34 cellular contexts compared by ENCODE assay signal in genomic region chr3:117874904-117875874, GRCh38.
DNase-seq lines count a peak whose midpoint lies in the region; ATAC-seq and TF ChIP-seq lines count a peak whose summit lies in the region.
"Had no signal": no experiment of that assay in that cellular context is flagged by ENCODE, and none has a peak within 500 bp of the region (broad histone marks: within the 10 kb centered on the region; RNA-seq: fewer than 3 reads in every experiment).

No MANE protein-coding gene starts in this region.

- H3K4me2 ChIP-seq in neural progenitor cell, result peak overlapping the region; percentile 49

- no peak overlapping the region for H2AFZ ChIP-seq in neural progenitor cell (replicated peaks)

- ATAC-seq in activated CD4-positive, CD25-positive, alpha-beta regulatory T cell treated with anti-CD3 and anti-CD28 coated beads, Interleukin-2, amount 50 U/mL, for 24 hours, result no peak
- ATAC-seq in CD8-positive, alpha-beta T cell, result no peak
- ATAC-seq: foreskin keratinocyte, lower lobe of right lung, T-cell, WTC11 had no signal

- H3K4me1 ChIP-seq in neural progenitor cell, result peaks cover 32% of the 10 kb centered on the region
- H3K4me1 ChIP-seq in CD8-positive, alpha-beta T cell (ENCODE audit: insufficient read depth, low read length), result no peaks in the 10 kb centered on the region
- H3K4me1 ChIP-seq: colonic mucosa, foreskin keratinocyte, heart right ventricle, lower lobe of right lung, spleen had no signal

- in situ Hi-C loops in ACHN (cut with HindIII; ENCODE audit: low pct_ligation_motif_present, low pct_unique_long_range_greater_than_20kb, low sequenced_read_pairs), result no loop called here

- no peak overlapping the region for H3K27ac Mint-ChIP-seq in neural progenitor cell
- no peak overlapping the region for H3K27ac Mint-ChIP-seq in CD8-positive, alpha-beta T cell
- H3K27ac Mint-ChIP-seq: activated naive CD8-positive, alpha-beta T cell treated with anti-CD3 and anti-CD28 coated beads, Interleukin-2, amount 10 ng/mL, durations not matched to agents 7 days and 5 days; CD8-positive, alpha-beta memory T cell; nephron progenitor cell; stimulated activated naive CD8-positive, alpha-beta T cell treated with anti-CD3 and anti-CD28 coated beads, Interleukin-15, Interleukin-2, amounts not matched to agents 100 ng/mL and 50 ng/mL, for 24 hours; T-cell; WTC11 had no signal

- H3K4me3 Mint-ChIP-seq in neural progenitor cell, result no peak overlapping the region
- no peak overlapping the region for H3K4me3 Mint-ChIP-seq in CD8-positive, alpha-beta T cell
- H3K4me3 Mint-ChIP-seq: activated naive CD8-positive, alpha-beta T cell treated with anti-CD3 and anti-CD28 coated beads, Interleukin-2, amount 10 ng/mL, durations not matched to agents 7 days and 5 days; CD8-positive, alpha-beta memory T cell; nephron progenitor cell; stimulated activated naive CD8-positive, alpha-beta T cell treated with anti-CD3 and anti-CD28 coated beads, Interleukin-15, Interleukin-2, amounts not matched to agents 100 ng/mL and 50 ng/mL, for 24 hours; T-cell; WTC11 had no signal

- intact Hi-C loops in CD8-positive, alpha-beta T cell (cut with DNase I, micrococcal nuclease), result no loop called here

- no peaks in the 10 kb centered on the region for H3K27me3 Mint-ChIP-seq in neural progenitor cell (ENCODE audit: insufficient read depth, low read depth)
- H3K27me3 Mint-ChIP-seq in CD8-positive, alpha-beta T cell (ENCODE audit: low read depth), result no peaks in the 10 kb centered on the region
- H3K27me3 Mint-ChIP-seq: activated naive CD8-positive, alpha-beta T cell treated with anti-CD3 and anti-CD28 coated beads, Interleukin-2, amount 10 ng/mL, durations not matched to agents 7 days and 5 days; CD8-positive, alpha-beta memory T cell; stimulated activated naive CD8-positive, alpha-beta T cell treated with anti-CD3 and anti-CD28 coated beads, Interleukin-15, Interleukin-2, amounts not matched to agents 100 ng/mL and 50 ng/mL, for 24 hours; T-cell had no signal

- DNase-seq in ACHN, result peak; percentile 7
- DNase-seq in NCI-H82 (lab: John Stamatoyannopoulos, UW), result peak; percentile 92
- peak; percentile 58 for DNase-seq in fibroblast of peridontal ligament (ENCODE audit: extremely low read depth)
- DNase-seq in neural progenitor cell (ENCODE audit: low spot score), result peak; percentile 36
- no peak for DNase-seq in CD8-positive, alpha-beta T cell
- DNase-seq in HEK293T (ENCODE audit: extremely low spot score), result no peak
- DNase-seq in H7, result no peak
- DNase-seq: activated CD4-positive, alpha-beta T cell treated with anti-CD3 and anti-CD28 coated beads, Interleukin-2, amount 50 U/mL, for 1 hour; activated effector memory CD4-positive, alpha-beta T cell treated with Interleukin-2 at 50 U/mL for 16 hours; activated naive CD8-positive, alpha-beta T cell treated with anti-CD3 and anti-CD28 coated beads, Interleukin-2, amount 10 ng/mL, durations not matched to agents 7 days and 5 days; activated T-cell treated with anti-CD3 and anti-CD28 coated beads, Interleukin-2, amount 50 U/mL, for 1 hour; aorta; BE2C; CD8-positive, alpha-beta memory T cell; colonic mucosa; effector memory CD4-positive, alpha-beta T cell; foreskin keratinocyte; GDM1; heart right ventricle; lower lobe of right lung; NCI-H1048; NCI-H1694 treated with DMSO at 0.1 percent for 48 hours; NCI-H446 treated with DMSO at 0.1 percent for 48 hours; nephron progenitor cell; ovary; right cardiac atrium; spleen; stimulated activated CD4-positive, alpha-beta T cell treated with anti-CD3 and anti-CD28 coated beads, Interleukin-2, amount 100 ng/mL, for 24 hours; T-cell had no signal

- CTCF ChIA-PET in CD8-positive, alpha-beta T cell (lab: Charles Lee), result no interaction called here
- CTCF ChIA-PET in HEK293T (lab: Yijun Ruan, JAX), result no interaction called here

- no peak for TF ChIP-seq CTCF in neural progenitor cell (IDR thresholded peaks at IDR 0.05)
- no peak for TF ChIP-seq CTCF in CD8-positive, alpha-beta T cell (IDR thresholded peaks at IDR 0.05)

- no peaks in the 10 kb centered on the region for H3K27me3 ChIP-seq in neural progenitor cell
- H3K27me3 ChIP-seq in CD8-positive, alpha-beta T cell (ENCODE audit: insufficient read depth, low read length), result no peaks in the 10 kb centered on the region
- no peaks in the 10 kb centered on the region for H3K27me3 ChIP-seq in H7 (ENCODE audit: control insufficient read depth, insufficient read depth, low read length)
- H3K27me3 ChIP-seq: BE2C, colonic mucosa, foreskin keratinocyte, heart right ventricle, ovary, spleen had no signal

- H3K79me2 ChIP-seq in neural progenitor cell (ENCODE audit: low read depth), result no peaks in the 10 kb centered on the region

- H3K27ac ChIP-seq in neural progenitor cell, result no peak overlapping the region
- no peak overlapping the region for H3K27ac ChIP-seq in CD8-positive, alpha-beta T cell (ENCODE audit: low read depth, low read length)
- H3K27ac ChIP-seq: colonic mucosa, foreskin keratinocyte, heart right ventricle, lower lobe of right lung, ovary, spleen, thoracic aorta had no signal

- no peaks in the 10 kb centered on the region for H3K36me3 ChIP-seq in neural progenitor cell
- H3K36me3 ChIP-seq in CD8-positive, alpha-beta T cell (ENCODE audit: insufficient read depth, low read length), result no peaks in the 10 kb centered on the region
- no peaks in the 10 kb centered on the region for H3K36me3 ChIP-seq in H7 (replicated peaks; ENCODE audit: control insufficient read depth, insufficient read depth, low read length)
- H3K36me3 ChIP-seq: BE2C, colonic mucosa, HAP-1, heart right ventricle, lower lobe of right lung, ovary, spleen, thoracic aorta had no signal

- H3K9ac ChIP-seq in neural progenitor cell, result no peak overlapping the region

- POLR2A ChIA-PET in CD8-positive, alpha-beta T cell (lab: Charles Lee), result no interaction called here
- POLR2A ChIA-PET in HEK293T (lab: Yijun Ruan, JAX), result no interaction called here

- no peaks in the 10 kb centered on the region for H3K36me3 Mint-ChIP-seq in neural progenitor cell
- no peaks in the 10 kb centered on the region for H3K36me3 Mint-ChIP-seq in CD8-positive, alpha-beta T cell
- H3K36me3 Mint-ChIP-seq: activated naive CD8-positive, alpha-beta T cell treated with anti-CD3 and anti-CD28 coated beads, Interleukin-2, amount 10 ng/mL, durations not matched to agents 7 days and 5 days; CD8-positive, alpha-beta memory T cell; T-cell; WTC11 had no signal

- no peaks in the 10 kb centered on the region for H3K9me3 ChIP-seq in neural progenitor cell (ENCODE audit: low read depth)
- H3K9me3 ChIP-seq in CD8-positive, alpha-beta T cell (ENCODE audit: low read length), result no peaks in the 10 kb centered on the region
- H3K9me3 ChIP-seq: colonic mucosa, HAP-1, heart right ventricle, lower lobe of right lung, ovary, spleen, thoracic aorta had no signal

- H3K9me3 Mint-ChIP-seq in neural progenitor cell, result no peaks in the 10 kb centered on the region
- H3K9me3 Mint-ChIP-seq in CD8-positive, alpha-beta T cell, result peaks cover 7% of the 10 kb centered on the region
- H3K9me3 Mint-ChIP-seq: nephron progenitor cell; stimulated activated naive CD8-positive, alpha-beta T cell treated with anti-CD3 and anti-CD28 coated beads, Interleukin-15, Interleukin-2, amounts not matched to agents 100 ng/mL and 50 ng/mL, for 24 hours; WTC11 had no signal

- peaks cover 11% of the 10 kb centered on the region for H3K4me1 Mint-ChIP-seq in neural progenitor cell
- H3K4me1 Mint-ChIP-seq in CD8-positive, alpha-beta T cell (ENCODE audit: low read depth), result no peaks in the 10 kb centered on the region
- H3K4me1 Mint-ChIP-seq: activated naive CD8-positive, alpha-beta T cell treated with anti-CD3 and anti-CD28 coated beads, Interleukin-2, amount 10 ng/mL, durations not matched to agents 7 days and 5 days; CD8-positive, alpha-beta memory T cell; nephron progenitor cell; T-cell had no signal

- H3K4me3 ChIP-seq in neural progenitor cell (no peak overlapping the region), H7 (ENCODE audit: insufficient read depth, low read depth, low read length) (no peak overlapping the region)
- no peak overlapping the region for H3K4me3 ChIP-seq in CD8-positive, alpha-beta T cell (ENCODE audit: low read depth, low read length)
- H3K4me3 ChIP-seq: colonic mucosa, HAP-1, heart right ventricle, lower lobe of right lung, ovary, spleen, thoracic aorta had no signal

- no peaks in the 10 kb centered on the region for H4K20me1 ChIP-seq in neural progenitor cell (ENCODE audit: low read depth)

- H3F3A ChIP-seq in neural progenitor cell (ENCODE audit: low read depth), result peaks cover 16% of the 10 kb centered on the region

TF ChIP-seq in HEK293T, 16 proteins besides CTCF, POLR2A, EP300 and RAD21:
- TF ChIP-seq CTBP1 (IDR thresholded peaks at IDR 0.05; ENCODE audit: borderline replicate concordance) (no peak), FOXA1 (IDR thresholded peaks at IDR 0.05) (no peak), ELF4 (IDR thresholded peaks at IDR 0.05) (no peak), TARDBP (IDR thresholded peaks at IDR 0.05) (no peak), SP1 (IDR thresholded peaks at IDR 0.05) (no peak), FOXK2 (IDR thresholded peaks at IDR 0.05) (no peak), L3MBTL2 (conservative IDR thresholded peaks at IDR 0.05) (no peak), BHLHE40 (IDR thresholded peaks at IDR 0.05; ENCODE audit: borderline replicate concordance) (no peak)
TF ChIP-seq in HEK293T: peak in this region for 0.

Comparison
In these comparisons a context has a peak if more than half of its experiments do, and no peak if none do; other contexts are left out.
1. DNase-seq: peak in ACHN (single experiment), NCI-H82 (single experiment), fibroblast of peridontal ligament (single experiment) and neural progenitor cell (single experiment); none in CD8-positive, alpha-beta T cell (0 of 7), HEK293T (single experiment) and H7 (single experiment).